16 cellular contexts compared by ENCODE assay signal in the genomic region with DNA sequence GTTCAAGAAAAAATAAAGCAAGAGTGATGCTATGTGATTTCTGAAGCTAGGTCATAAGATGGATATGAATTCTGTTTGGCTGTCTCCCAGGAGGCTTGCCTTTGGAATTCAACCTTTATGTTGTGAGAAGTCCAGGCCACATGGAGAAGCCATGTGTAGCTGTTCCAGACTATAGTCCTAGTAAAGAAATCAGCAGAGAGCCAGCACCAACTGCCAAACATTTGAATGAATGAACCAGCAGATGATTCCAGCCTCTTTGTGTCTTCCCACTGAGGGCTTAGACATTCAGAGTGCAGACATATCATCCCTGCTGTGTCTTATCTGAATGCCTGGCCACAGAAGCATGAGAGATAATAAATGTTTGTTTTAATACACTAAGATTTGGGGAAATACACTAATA.
DNase-seq lines count a peak whose midpoint lies in the region; ATAC-seq and TF ChIP-seq lines count a peak whose summit lies in the region.
"Had no signal": no experiment of that assay in that cellular context is flagged by ENCODE, and none has a peak within 500 bp of the region (broad histone marks: within the 10 kb centered on the region; RNA-seq: fewer than 3 reads in every experiment).

No MANE protein-coding gene starts in this region.

- TF ChIP-seq CTCF in fibroblast of mammary gland (conservative IDR thresholded peaks at IDR 0.05; ENCODE audit: control insufficient read depth, insufficient read depth, low read depth, low read length) = no peak

- DNase-seq in NCI-H146 (lab: John Stamatoyannopoulos, UW) = peak; percentile 34
- no peak for DNase-seq in NCI-H146 treated with DMSO at 0.1 percent for 48 hours (lab: John Stamatoyannopoulos, UW; ENCODE audit: unreplicated experiment)
- peak; percentile 13 for DNase-seq in amniotic epithelial cell (ENCODE audit: low read depth)
- peak; percentile 29 for DNase-seq in fibroblast of mammary gland (ENCODE audit: low read depth)
- DNase-seq in pons (ENCODE audit: low spot score) = peak; percentile 13
- DNase-seq in NCI-H69 (lab: John Stamatoyannopoulos, UW) = no peak
- DNase-seq: Calu3; CD4-positive, alpha-beta memory T cell; DMS53; HCEC 1CT; NCI-H1417 treated with DMSO at 0.1 percent for 48 hours; NCI-H2081; NCI-H524 treated with DMSO at 0.1 percent for 48 hours; SHP77 treated with DMSO at 0.1 percent for 48 hours had no signal

- no peak overlapping the region for H3K4me3 ChIP-seq in fibroblast of mammary gland (ENCODE audit: control insufficient read depth, low read depth, low read length)

- ATAC-seq in GM19455 (IDR thresholded peaks at IDR 0.05; ENCODE audit: unreplicated experiment) (no peak), HG03095 (IDR thresholded peaks at IDR 0.05; ENCODE audit: unreplicated experiment) (no peak)

Comparison
In these comparisons a context has a peak if more than half of its experiments do, and no peak if none do; other contexts are left out.
1. DNase-seq: peak in NCI-H146 (single experiment), amniotic epithelial cell (single experiment), fibroblast of mammary gland (single experiment) and pons (single experiment); none in NCI-H146 treated with DMSO at 0.1 percent for 48 hours (single experiment) and NCI-H69 (single experiment).